In the genomic region with DNA sequence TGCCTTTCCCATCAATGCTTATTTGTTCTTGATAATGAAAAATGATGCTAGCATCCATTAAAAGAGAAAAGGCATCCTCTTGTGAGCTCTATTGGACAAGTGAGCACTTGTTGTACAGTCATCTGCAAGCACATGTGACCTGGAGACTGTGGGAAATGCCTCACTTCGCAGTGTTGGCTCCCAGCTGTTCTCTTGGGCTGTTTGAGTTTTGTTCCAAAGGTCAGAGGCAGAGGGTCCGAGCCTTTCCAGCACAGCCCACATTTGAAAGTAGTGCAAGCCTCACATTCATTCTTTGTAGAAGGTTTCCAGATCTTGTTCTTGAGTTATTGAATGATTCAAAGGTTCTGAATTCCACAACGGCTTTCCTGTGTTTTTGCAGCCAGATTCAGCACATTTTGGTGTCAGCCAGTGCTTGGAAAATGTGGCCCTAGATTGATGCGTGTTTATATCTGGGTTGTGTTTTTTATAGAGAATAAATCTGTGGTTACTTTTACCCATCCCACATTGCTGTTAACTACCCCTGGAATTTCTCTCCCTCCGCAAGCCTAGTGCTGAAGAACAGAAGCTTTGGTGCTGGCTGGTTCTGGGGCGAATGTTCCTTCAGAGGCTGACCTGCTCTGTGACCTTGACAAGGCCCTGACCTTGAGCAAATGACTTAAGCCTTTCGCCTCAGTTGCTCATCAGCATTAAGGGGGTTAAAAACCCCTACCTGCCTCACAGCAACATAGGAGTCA, we compare ENCODE assay signal across 12 cellular contexts. TPM values are rescaled to one million over a fixed set of nuclear protein-coding genes. Genes with fewer than 3 reads are reported as not detected.
A peak's percentile ranks its signal among the peaks of the same experiment; 100 is the strongest.
DNase-seq lines count a peak whose midpoint lies in the region; ATAC-seq and TF ChIP-seq lines count a peak whose summit lies in the region.
"Had no signal": no experiment of that assay in that cellular context is flagged by ENCODE, and none has a peak within 500 bp of the region (broad histone marks: within the 10 kb centered on the region; RNA-seq: fewer than 3 reads in every experiment).

No MANE protein-coding gene starts in this region.

- H3K27me3 ChIP-seq in Caco-2 (replicated peaks; ENCODE audit: control insufficient read depth, insufficient read depth, low read length) (no peaks in the 10 kb centered on the region), tibial artery (peaks cover 0 to 3% of the 10 kb centered on the region in 2 donors)
- H3K27me3 ChIP-seq: SJSA1 had no signal

- H3K4me1 Mint-ChIP-seq in Caco-2 (ENCODE audit: low read depth, unreplicated experiment) (peaks cover 36% of the 10 kb centered on the region), chondrocyte (ENCODE audit: low read depth) (peaks cover 38% of the 10 kb centered on the region), nephron (peaks cover 51% of the 10 kb centered on the region)

- H3K36me3 Mint-ChIP-seq in Caco-2 (ENCODE audit: insufficient read depth, unreplicated experiment), result peaks cover 92% of the 10 kb centered on the region
- no peaks in the 10 kb centered on the region for H3K36me3 Mint-ChIP-seq in chondrocyte (ENCODE audit: low read depth)
- no peaks in the 10 kb centered on the region for H3K36me3 Mint-ChIP-seq in nephron (ENCODE audit: low read depth)
- H3K36me3 Mint-ChIP-seq: CD4-positive, CD25-positive, alpha-beta regulatory T cell had no signal

- no peak for ATAC-seq in HG02678 (IDR thresholded peaks at IDR 0.05; ENCODE audit: unreplicated experiment)
- ATAC-seq in activated CD4-positive, CD25-positive, alpha-beta regulatory T cell treated with anti-CD3 and anti-CD28 coated beads, Interleukin-2, amount 50 U/mL, for 24 hours, result no peak

- no peak for TF ChIP-seq CTCF in Caco-2 (IDR thresholded peaks at IDR 0.05; ENCODE audit: insufficient read depth in 1 of 2, low read depth in 1 of 2, low read length in 1 of 2, severe bottlenecking in 1 of 2, unreplicated experiment in 1 of 2)
- no peak for TF ChIP-seq CTCF in chondrocyte (IDR thresholded peaks at IDR 0.05)
- no peak for TF ChIP-seq CTCF in nephron (IDR thresholded peaks at IDR 0.05; ENCODE audit: unreplicated experiment in 3 of 3)
- TF ChIP-seq CTCF in tibial artery (IDR thresholded peaks at IDR 0.05), result no peak

- POLR2A ChIA-PET in Caco-2 (lab: Charles Lee), result interaction anchor here (0.6 to 1.2 kb wide), 3 partner anchors 10 to 50 kb away, joined by 3 to 8 read pairs (median 4); a partner anchor contains a TSS

- no peaks in the 10 kb centered on the region for H3K9me3 ChIP-seq in Caco-2
- peaks cover 0 to 2% (median 0%) of the 10 kb centered on the region in 3 donors for H3K9me3 ChIP-seq in tibial artery
- H3K9me3 ChIP-seq: SJSA1 had no signal

- intact Hi-C loops in Caco-2 (cut with micrococcal nuclease; ENCODE audit: unreplicated experiment) (no loop called here), tibial artery (cut with DNase I; ENCODE audit: low total_unique reads) (no loop called here)

- no peak overlapping the region for H3K4me3 Mint-ChIP-seq in Caco-2 (ENCODE audit: unreplicated experiment)
- no peak overlapping the region for H3K4me3 Mint-ChIP-seq in chondrocyte (ENCODE audit: unreplicated experiment)
- H3K4me3 Mint-ChIP-seq in nephron, result peak overlapping the region in 1 of 3 experiments; percentile 9
- H3K4me3 Mint-ChIP-seq: CD4-positive, CD25-positive, alpha-beta regulatory T cell had no signal

- H3K4me3 ChIP-seq in Caco-2 (ENCODE audit: low read depth, low read length) (no peak overlapping the region), tibial artery (no peak overlapping the region)
- H3K4me3 ChIP-seq: SJSA1 had no signal

- H3K4me1 ChIP-seq in Caco-2, result peaks cover 53% of the 10 kb centered on the region
- H3K4me1 ChIP-seq in tibial artery, result no peaks in the 10 kb centered on the region

- no peaks in the 10 kb centered on the region for H3K36me3 ChIP-seq in Caco-2 (ENCODE audit: control insufficient read depth, insufficient read depth, low read length)
- H3K36me3 ChIP-seq in tibial artery, result no peaks in the 10 kb centered on the region
- H3K36me3 ChIP-seq: SJSA1 had no signal

- DNase-seq in Caco-2 (peak in 1 of 2 experiments; percentile 33), NCI-H2107 (lab: John Stamatoyannopoulos, UW) (peak; percentile 37), chondrocyte (ENCODE audit: low spot score) (no peak), tibial artery (no peak), SW 1271 (lab: John Stamatoyannopoulos, UW) (no peak)
- DNase-seq: CD4-positive, CD25-positive, alpha-beta regulatory T cell; stimulated activated CD4-positive, alpha-beta T cell treated with anti-CD3 and anti-CD28 coated beads, Interleukin-4, amount 100 ng/mL, for 4 hours had no signal

- no TSS peak for BruUV-seq in Caco-2 (replicated peaks; lab: Mats Ljungman, UMichigan)

- CTCF ChIA-PET in Caco-2 (lab: Charles Lee), result interaction anchor here (0.7 to 0.8 kb wide), 2 partner anchors 47 to 50 kb away, joined by 3 to 8 read pairs; a partner anchor contains a TSS

- peak overlapping the region; percentile 45 for H3K27ac Mint-ChIP-seq in Caco-2 (ENCODE audit: unreplicated experiment)
- peak overlapping the region; percentile 88 for H3K27ac Mint-ChIP-seq in chondrocyte (ENCODE audit: unreplicated experiment)
- H3K27ac Mint-ChIP-seq in nephron, result peak overlapping the region; percentile 63 to 80 (median 73)

- H3K9me3 Mint-ChIP-seq in Caco-2 (ENCODE audit: unreplicated experiment), result no peaks in the 10 kb centered on the region
- peaks cover 6% of the 10 kb centered on the region for H3K9me3 Mint-ChIP-seq in chondrocyte (ENCODE audit: low read depth)
- H3K9me3 Mint-ChIP-seq in nephron, result no peaks in the 10 kb centered on the region

- no peak overlapping the region for H3K27ac ChIP-seq in tibial artery
- H3K27ac ChIP-seq: HL-60, SJSA1 had no signal

- H3K27me3 Mint-ChIP-seq in Caco-2 (ENCODE audit: insufficient read depth, unreplicated experiment), result no peaks in the 10 kb centered on the region
- H3K27me3 Mint-ChIP-seq in chondrocyte (ENCODE audit: low read depth), result no peaks in the 10 kb centered on the region
- H3K27me3 Mint-ChIP-seq in nephron (ENCODE audit: low read depth), result no peaks in the 10 kb centered on the region
- H3K27me3 Mint-ChIP-seq: CD4-positive, CD25-positive, alpha-beta regulatory T cell had no signal

RNA-seq across cellular contexts. Expression of a gene that starts 49.8 kb away (rescaled TPM):
- total RNA-seq in Caco-2 (2022), result 712 and 783 TPM in 2 replicates
- 0.35 to 0.38 TPM in 2 of 3 replicates, not detected in the other for total RNA-seq in chondrocyte

RNA-seq across cellular contexts. Expression of a gene that starts 56.5 kb away (rescaled TPM):
- total RNA-seq in Caco-2 (2022) (17.0 and 18.2 TPM in 2 replicates), chondrocyte (11.1 to 17.4 TPM (median 13.1 TPM) in 3 replicates)

Comparison
In these comparisons a context has a peak if more than half of its experiments do, and no peak if none do; other contexts are left out.
1. RNA of a gene that starts 49.8 kb away (total RNA-seq): 712 to 783 TPM in Caco-2; 0.35 to 0.38 TPM in chondrocyte; every median in the first group is over 100 times any median in the second.
2. Peak in every context shown above with its lines, with median percentiles within 50 percentile points of each other: H3K27ac Mint-ChIP-seq.